10 cellular contexts compared by ENCODE assay signal in genomic region chr12:58877243-58877743, GRCh38. TPM values are rescaled to one million over a fixed set of nuclear protein-coding genes. Genes with fewer than 3 reads are reported as not detected.
A peak's percentile ranks its signal among the peaks of the same experiment; 100 is the strongest.
DNase-seq lines count a peak whose midpoint lies in the region; ATAC-seq and TF ChIP-seq lines count a peak whose summit lies in the region.
"Had no signal": no experiment of that assay in that cellular context is flagged by ENCODE, and none has a peak within 500 bp of the region (broad histone marks: within the 10 kb centered on the region; RNA-seq: fewer than 3 reads in every experiment).

No MANE protein-coding gene starts in this region.

- H3K36me3 ChIP-seq in GM23248 (ENCODE audit: low read depth), result peaks cover 71% of the 10 kb centered on the region
- H3K36me3 ChIP-seq in thyroid gland, result peaks cover 74 to 87% of the 10 kb centered on the region in 2 donors

- intact Hi-C loops in posterior cingulate gyrus (cut with DNase I), result no loop called here
- intact Hi-C loops in thyroid gland (cut with DNase I), result no loop called here

- DNase-seq in GM23248 (peak; percentile 81), NCI-H748 (lab: John Stamatoyannopoulos, UW; ENCODE audit: unreplicated experiment) (peak; percentile 79), epithelial cell of proximal tubule (ENCODE audit: low read depth) (peak; percentile 22), renal cortical epithelial cell (ENCODE audit: low read depth) (peak; percentile 95), posterior cingulate gyrus (no peak), thyroid gland (no peak)
- DNase-seq: activated CD4-positive, CD25-positive, alpha-beta regulatory T cell treated with anti-CD3 and anti-CD28 coated beads, Interleukin-2, amount 50 U/mL, for 72 hours; MV-4-11 had no signal

- in situ Hi-C loops in GM23248 (cut with MboI), result loop anchor here (25.0 kb wide), 1 partner anchor 340 kb away; no protein-coding TSS in a partner anchor

- H3K4me2 ChIP-seq in GM23248 (ENCODE audit: unreplicated experiment), result peak overlapping the region; percentile 29

- no peaks in the 10 kb centered on the region for H3K79me2 ChIP-seq in GM23248 (ENCODE audit: insufficient read depth)

- 58% methylated on average over 15 of the region's 15 CpGs for WGBS in GM23248 (ENCODE audit: low coverage in 1 of 2, low lambda C conversion rate in 2 of 2, missing lambda C conversion rate in 2 of 2), 2 experiments
- WGBS in thyroid gland, 2 donors, result 86 to 91% methylated on average over 15 of the region's 15 CpGs

- no peaks in the 10 kb centered on the region for H4K20me1 ChIP-seq in GM23248 (ENCODE audit: insufficient read depth)

- no peak overlapping the region for H3K9ac ChIP-seq in GM23248

- peaks cover 29% of the 10 kb centered on the region for H3F3A ChIP-seq in GM23248 (ENCODE audit: insufficient read depth)

- TF ChIP-seq POLR2A in thyroid gland (IDR thresholded peaks at IDR 0.05), result no peak

- H2AFZ ChIP-seq in GM23248, result no peak overlapping the region

- no peak overlapping the region for H3K27ac ChIP-seq in GM23248
- H3K27ac ChIP-seq in thyroid gland, result no peak overlapping the region

- H3K9me2 ChIP-seq in GM23248 (ENCODE audit: insufficient read depth), result no peaks in the 10 kb centered on the region

- ATAC-seq in GM21381 (IDR thresholded peaks at IDR 0.05; ENCODE audit: unreplicated experiment), result no peak
- no peak for ATAC-seq in GM19463 (IDR thresholded peaks at IDR 0.05; ENCODE audit: unreplicated experiment)

- H3K4me1 ChIP-seq in GM23248 (ENCODE audit: insufficient read depth) (peaks cover 12% of the 10 kb centered on the region), thyroid gland (no peaks in the 10 kb centered on the region)

- no peaks in the 10 kb centered on the region for H3K27me3 ChIP-seq in GM23248 (replicated peaks; ENCODE audit: insufficient read depth)
- H3K27me3 ChIP-seq in thyroid gland, result no peaks in the 10 kb centered on the region

- H3K4me3 ChIP-seq in GM23248, result no peak overlapping the region
- H3K4me3 ChIP-seq in epithelial cell of proximal tubule (ENCODE audit: low read depth, low read length), result no peak overlapping the region
- H3K4me3 ChIP-seq in thyroid gland (replicated peaks in 1 of 3), result no peak overlapping the region

- H3K9me3 ChIP-seq in GM23248 (ENCODE audit: low read depth) (no peaks in the 10 kb centered on the region), thyroid gland (no peaks in the 10 kb centered on the region)

- TF ChIP-seq CTCF in epithelial cell of proximal tubule (conservative IDR thresholded peaks at IDR 0.05; ENCODE audit: low read depth, low read length) (no peak), thyroid gland (IDR thresholded peaks at IDR 0.05) (no peak)

RNA-seq across cellular contexts. Expression of gene LRIG3, which starts 43.0 kb away (rescaled TPM):
- 24.7 and 29.3 TPM in 2 replicates for total RNA-seq in GM23248 (2014; rRNA removed; shearing (Covaris generic))
- polyA plus RNA-seq in GM23248 (2016; fragmentation: Nextera tagmentation; extraction: Ambion mirVana), result 9.2 and 10.4 TPM in 2 replicates
- total RNA-seq in epithelial cell of proximal tubule (12.6 and 25.5 TPM in 2 replicates), renal cortical epithelial cell (57.4 and 70.8 TPM in 2 replicates), thyroid gland (100 to 1,000 TPM; 163 to 222 (median 193) TPM)

Comparison
In these comparisons a context has a peak if more than half of its experiments do, and no peak if none do; other contexts are left out.
1. DNase-seq: peak in GM23248 (single experiment), NCI-H748 (single experiment), epithelial cell of proximal tubule (single experiment) and renal cortical epithelial cell (single experiment); none in posterior cingulate gyrus (0 of 10) and thyroid gland (0 of 2).